ENCODE assay signal across 23 cellular contexts in genomic region chr3:115074502-115074901, GRCh38.
DNase-seq lines count a peak whose midpoint lies in the region; ATAC-seq and TF ChIP-seq lines count a peak whose summit lies in the region.
"Had no signal": no experiment of that assay in that cellular context is flagged by ENCODE, and none has a peak within 500 bp of the region (broad histone marks: within the 10 kb centered on the region; RNA-seq: fewer than 3 reads in every experiment).

No MANE protein-coding gene starts in this region.

- peak overlapping the region; percentile 6 for H3K4me2 ChIP-seq in hepatocyte

- no peaks in the 10 kb centered on the region for H4K20me1 ChIP-seq in hepatocyte (ENCODE audit: insufficient read depth, poor library complexity, severe bottlenecking)

- no peaks in the 10 kb centered on the region for H3K9me2 ChIP-seq in hepatocyte (replicated peaks; ENCODE audit: insufficient read depth)

- H3K27ac ChIP-seq in brain microvascular endothelial cell (peak overlapping the region; percentile 24), hepatocyte (peak overlapping the region; percentile 11)
- H3K27ac ChIP-seq: sigmoid colon had no signal

- H3K79me2 ChIP-seq in hepatocyte = peaks cover 3% of the 10 kb centered on the region

- no peaks in the 10 kb centered on the region for H3K4me1 ChIP-seq in hepatocyte (ENCODE audit: insufficient read depth)

- H3K4me3 ChIP-seq in AG10803 (ENCODE audit: low read length) = no peak overlapping the region
- no peak overlapping the region for H3K4me3 ChIP-seq in brain microvascular endothelial cell (ENCODE audit: low read depth, low read length)
- H3K4me3 ChIP-seq in hepatocyte = no peak overlapping the region
- H3K4me3 ChIP-seq: sigmoid colon had no signal

- TF ChIP-seq CTCF in AG10803 (conservative IDR thresholded peaks at IDR 0.05; ENCODE audit: low read length) (no peak), brain microvascular endothelial cell (IDR thresholded peaks at IDR 0.05; ENCODE audit: low read depth, low read length, missing control alignments) (no peak), hepatocyte (IDR thresholded peaks at IDR 0.05; ENCODE audit: poor library complexity) (no peak)

- DNase-seq in AG10803 (ENCODE audit: low read depth) = peak; percentile 32
- peak; percentile 14 for DNase-seq in LHCN-M2 (ENCODE audit: low read depth)
- DNase-seq in brain microvascular endothelial cell = peak; percentile 42
- peak; percentile 17 for DNase-seq in hepatocyte (ENCODE audit: low spot score)
- no peak for DNase-seq in stimulated activated naive CD4-positive, alpha-beta T cell treated with Interleukin-2 at 50 U/mL for 16 hours (lab: John Stamatoyannopoulos, UW)
- DNase-seq: activated CD4-positive, alpha-beta T cell treated with anti-CD3 and anti-CD28 coated beads for 48 hours; activated CD8-positive, alpha-beta memory T cell treated with anti-CD3 and anti-CD28 coated beads, Interleukin-2, amount 10 ng/mL, durations not matched to agents 7 days and 5 days; CD4-positive, CD25-positive, alpha-beta regulatory T cell; cortex of kidney; GF-D8; hippocampal formation; KBM-7; MV-4-11; NCI-H187; NCI-H345; NCI-H82; SHP77; sigmoid colon; T-cell had no signal

- H3K9me3 ChIP-seq in hepatocyte (ENCODE audit: low read depth) = no peaks in the 10 kb centered on the region
- H3K9me3 ChIP-seq: sigmoid colon had no signal

- ATAC-seq in HG03565 (IDR thresholded peaks at IDR 0.05; ENCODE audit: unreplicated experiment) (no peak), HG03108 (IDR thresholded peaks at IDR 0.05; ENCODE audit: unreplicated experiment) (no peak), GM21423 (IDR thresholded peaks at IDR 0.05; ENCODE audit: unreplicated experiment) (no peak)
- ATAC-seq: activated CD8-positive, alpha-beta memory T cell treated with anti-CD3 and anti-CD28 coated beads, Interleukin-2, amount 10 ng/mL, durations not matched to agents 7 days and 5 days; HCT116; T-cell had no signal

- no peaks in the 10 kb centered on the region for H3K27me3 ChIP-seq in brain microvascular endothelial cell (replicated peaks)
- no peaks in the 10 kb centered on the region for H3K27me3 ChIP-seq in hepatocyte
- H3K27me3 ChIP-seq: sigmoid colon had no signal

- no peak overlapping the region for H2AFZ ChIP-seq in hepatocyte

- in situ Hi-C loops in brain microvascular endothelial cell (cut with HindIII; ENCODE audit: low pct_ligation_motif_present, low sequenced_read_pairs) = no loop called here

- H3K36me3 ChIP-seq in brain microvascular endothelial cell (replicated peaks) = no peaks in the 10 kb centered on the region
- no peaks in the 10 kb centered on the region for H3K36me3 ChIP-seq in hepatocyte (replicated peaks; ENCODE audit: insufficient read depth, low read depth)
- H3K36me3 ChIP-seq: sigmoid colon had no signal
